ENCODE assay signal across 8 cellular contexts in the genomic region with DNA sequence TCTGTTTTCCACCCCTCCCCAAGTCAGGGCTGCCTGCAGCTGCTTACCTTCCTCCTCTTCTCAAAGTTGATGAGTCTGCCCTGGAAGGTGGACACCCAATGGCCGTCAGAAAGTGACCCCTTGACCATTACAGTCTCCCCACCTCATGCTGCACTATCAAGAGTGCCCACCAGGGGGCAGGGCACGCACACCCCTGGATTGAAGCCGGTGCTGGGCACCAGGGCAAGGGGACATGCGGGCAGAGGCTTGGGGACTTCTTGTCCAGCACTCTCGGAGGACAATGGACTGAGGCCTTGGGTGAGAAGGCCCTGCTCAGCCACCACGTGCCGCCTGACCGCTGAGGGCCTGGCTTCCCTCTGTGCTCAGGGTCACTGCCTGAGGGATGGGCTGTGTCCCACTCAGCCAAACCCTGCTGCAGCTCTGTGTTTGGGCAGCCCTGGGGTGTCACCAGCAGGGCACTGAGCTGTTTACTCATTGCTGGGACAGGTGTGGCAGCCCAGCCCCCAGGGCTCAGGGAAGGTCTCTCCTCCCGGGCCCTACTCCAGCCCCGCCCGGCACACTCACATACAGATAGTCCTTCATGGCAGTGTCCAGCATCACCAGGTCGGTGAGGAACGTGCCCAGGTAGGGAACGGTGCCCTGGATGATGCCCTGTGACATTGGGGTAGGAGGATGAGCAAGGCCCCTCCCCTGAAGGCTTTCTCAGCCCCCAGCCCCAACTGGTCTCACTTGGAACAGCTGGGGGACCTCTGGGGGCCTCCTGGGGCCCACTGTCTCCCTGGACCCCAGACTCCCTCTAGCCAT. TPM values are rescaled to one million over a fixed set of nuclear protein-coding genes. Genes with fewer than 3 reads are reported as not detected.
DNase-seq lines count a peak whose midpoint lies in the region; TF ChIP-seq lines count a peak whose summit lies in the region.

No MANE protein-coding gene starts in this region.

- no peaks in the 10 kb centered on the region for H3K79me2 ChIP-seq in GM23248 (ENCODE audit: insufficient read depth)

- no peak overlapping the region for H3K4me3 ChIP-seq in GM23248

- no peaks in the 10 kb centered on the region for H4K20me1 ChIP-seq in GM23248 (ENCODE audit: insufficient read depth)

- no peak overlapping the region for H2AFZ ChIP-seq in GM23248

- H3K4me1 Mint-ChIP-seq in brain = no peaks in the 10 kb centered on the region

- in situ Hi-C loops in GM23248 (cut with MboI) = no loop called here

- no peak overlapping the region for H3K9ac ChIP-seq in GM23248

- H3K9me3 Mint-ChIP-seq in brain = peaks cover 0 to 7% (median 3%) of the 10 kb centered on the region in 5 experiments

- DNase-seq in AG09319 (ENCODE audit: extremely low read depth, low read depth) (no peak), GM23248 (peak; percentile 45), T-helper 9 cell (peak; percentile 55), iPS-NIHi11 (ENCODE audit: low spot score) (peak; percentile 88), DMS153 (lab: John Stamatoyannopoulos, UW) (no peak), amniotic stem cell (lab: John Stamatoyannopoulos, UW) (no peak)
- DNase-seq in stimulated activated CD4-positive, alpha-beta T cell treated with anti-CD3 and anti-CD28 coated beads, Interleukin-15, amount 100 ng/mL, for 24 hours = peak; percentile 50

- H3K27ac ChIP-seq in GM23248 = no peak overlapping the region

- no peaks in the 10 kb centered on the region for H3K27me3 Mint-ChIP-seq in brain

- no peaks in the 10 kb centered on the region for H3K9me3 ChIP-seq in GM23248 (ENCODE audit: low read depth)

- no peaks in the 10 kb centered on the region for H3F3A ChIP-seq in GM23248 (ENCODE audit: insufficient read depth)

- H3K27ac Mint-ChIP-seq in brain = peak overlapping the region in 2 of 5 experiments; percentile 21 to 46

- no peaks in the 10 kb centered on the region for H3K9me2 ChIP-seq in GM23248 (ENCODE audit: insufficient read depth)

- peaks cover 60% of the 10 kb centered on the region for H3K36me3 Mint-ChIP-seq in brain

- H3K36me3 ChIP-seq in GM23248 (ENCODE audit: low read depth) = peaks cover 20% of the 10 kb centered on the region; the same call in 1 of the 2 replicates

- 44 to 47% methylated on average over 14 of the region's 14 CpGs for WGBS in GM23248 (ENCODE audit: low coverage in 1 of 2, low lambda C conversion rate in 2 of 2, missing lambda C conversion rate in 2 of 2), 2 experiments

- H3K4me2 ChIP-seq in GM23248 (ENCODE audit: unreplicated experiment) = no peak overlapping the region

- H3K27me3 ChIP-seq in GM23248 (replicated peaks; ENCODE audit: insufficient read depth) = no peaks in the 10 kb centered on the region

- no peak overlapping the region for H3K4me3 Mint-ChIP-seq in brain

- no peaks in the 10 kb centered on the region for H3K4me1 ChIP-seq in GM23248 (ENCODE audit: insufficient read depth)

- peak; percentile 91 for TF ChIP-seq CTCF in AG09319 (IDR thresholded peaks at IDR 0.05; ENCODE audit: low read depth, low read length)
- TF ChIP-seq CTCF in brain (conservative IDR thresholded peaks at IDR 0.05) = peak; percentile 95

RNA-seq across cellular contexts. Expression of a gene that starts 17.7 kb away (rescaled TPM):
- total RNA-seq in GM23248 (2014; rRNA removed; shearing (Covaris generic)) = 21.7 and 51.7 TPM in 2 replicates
- polyA plus RNA-seq in GM23248 (2016; fragmentation: Nextera tagmentation; extraction: Ambion mirVana) = 8.5 and 8.9 TPM in 2 replicates
- polyA plus RNA-seq in brain (ENCODE audit: insufficient read depth, low read depth, low replicate concordance) = 168 TPM

RNA-seq across cellular contexts. Expression of a gene that starts 41.6 kb away (rescaled TPM):
- total RNA-seq in GM23248 (2014; rRNA removed; shearing (Covaris generic)) = 0.22 TPM in 1 of 2 replicates, not detected in the other
- polyA plus RNA-seq in GM23248 (2016; fragmentation: Nextera tagmentation; extraction: Ambion mirVana) = 0.13 TPM in 1 of 2 replicates, not detected in the other
- polyA plus RNA-seq in brain (ENCODE audit: insufficient read depth, low read depth, low replicate concordance) = 0.92 TPM

Comparison
In these comparisons a context has a peak if more than half of its experiments do, and no peak if none do; other contexts are left out.
1. DNase-seq: peak in GM23248 (single experiment), T-helper 9 cell (single experiment), iPS-NIHi11 (single experiment) and stimulated activated CD4-positive, alpha-beta T cell treated with anti-CD3 and anti-CD28 coated beads, Interleukin-15, amount 100 ng/mL, for 24 hours (single experiment); none in AG09319 (single experiment), DMS153 (single experiment) and amniotic stem cell (single experiment).
2. RNA of a gene that starts 17.7 kb away (polyA plus RNA-seq): 168 TPM in brain (single experiment); 8.5 to 8.9 TPM in GM23248; every median in the first group is over 10 times any median in the second.